Comparison of ENCODE assay signal across 16 cellular contexts in genomic region chr11:69368119-69368880, GRCh38.
DNase-seq lines count a peak whose midpoint lies in the region; ATAC-seq and TF ChIP-seq lines count a peak whose summit lies in the region.
"Had no signal": no experiment of that assay in that cellular context is flagged by ENCODE, and none has a peak within 500 bp of the region (broad histone marks: within the 10 kb centered on the region; RNA-seq: fewer than 3 reads in every experiment).

No MANE protein-coding gene starts in this region.

- H3K27me3 Mint-ChIP-seq in MCF 10A (ENCODE audit: insufficient read depth, unreplicated experiment) (no peaks in the 10 kb centered on the region), type B pancreatic cell (no peaks in the 10 kb centered on the region)

- no peaks in the 10 kb centered on the region for H3K4me1 ChIP-seq in breast epithelium
- H3K4me1 ChIP-seq in SJSA1 (replicated peaks): peaks cover 37% of the 10 kb centered on the region

- H3K4me1 Mint-ChIP-seq in MCF 10A (ENCODE audit: insufficient read depth, unreplicated experiment) (peaks cover 16% of the 10 kb centered on the region), type B pancreatic cell (ENCODE audit: unreplicated experiment) (no peaks in the 10 kb centered on the region)
- H3K4me1 Mint-ChIP-seq: mesothelial cell of epicardium had no signal

- TF ChIP-seq CTCF in MCF 10A (IDR thresholded peaks at IDR 0.05; ENCODE audit: unreplicated experiment) (no peak), breast epithelium (IDR thresholded peaks at IDR 0.05) (no peak), type B pancreatic cell (conservative IDR thresholded peaks at IDR 0.05) (no peak)

- peaks cover 15% of the 10 kb centered on the region for H3K9me3 Mint-ChIP-seq in MCF 10A (ENCODE audit: unreplicated experiment)
- no peaks in the 10 kb centered on the region for H3K9me3 Mint-ChIP-seq in type B pancreatic cell

- intact Hi-C loops in MCF 10A (cut with micrococcal nuclease): no loop called here
- intact Hi-C loops in breast epithelium (cut with DNase I; ENCODE audit: low total_unique reads): no loop called here

- no peak overlapping the region for H3K4me3 Mint-ChIP-seq in MCF 10A (ENCODE audit: unreplicated experiment)
- no peak overlapping the region for H3K4me3 Mint-ChIP-seq in type B pancreatic cell
- H3K4me3 Mint-ChIP-seq: mesothelial cell of epicardium had no signal

- H3K27ac ChIP-seq in breast epithelium (no peak overlapping the region), SJSA1 (no peak overlapping the region)
- H3K27ac ChIP-seq: hepatocyte, upper lobe of left lung had no signal

- no peak for TF ChIP-seq POLR2A in breast epithelium (IDR thresholded peaks at IDR 0.05)

- POLR2A ChIA-PET in MCF 10A (lab: Yijun Ruan, JAX): interaction anchor here (0.6 kb wide), 1 partner anchor 71 kb away, joined by 3 read pairs; no protein-coding TSS in a partner anchor

- H3K27me3 ChIP-seq in breast epithelium: no peaks in the 10 kb centered on the region
- H3K27me3 ChIP-seq in SJSA1 (replicated peaks): no peaks in the 10 kb centered on the region
- H3K27me3 ChIP-seq: hepatocyte, upper lobe of left lung had no signal

- H3K9me3 ChIP-seq in breast epithelium: peaks cover 0 to 5% of the 10 kb centered on the region in 2 donors
- no peaks in the 10 kb centered on the region for H3K9me3 ChIP-seq in SJSA1 (replicated peaks)

- no peaks in the 10 kb centered on the region for H3K36me3 Mint-ChIP-seq in MCF 10A (ENCODE audit: insufficient read depth, unreplicated experiment)
- no peaks in the 10 kb centered on the region for H3K36me3 Mint-ChIP-seq in type B pancreatic cell

- CTCF ChIA-PET in MCF 10A (lab: Yijun Ruan, JAX): no interaction called here

- H3K27ac Mint-ChIP-seq in MCF 10A (ENCODE audit: low read depth, unreplicated experiment): peak overlapping the region; percentile 23
- H3K27ac Mint-ChIP-seq in type B pancreatic cell: peak overlapping the region; percentile 46
- H3K27ac Mint-ChIP-seq: mesothelial cell of epicardium had no signal

- H3K36me3 ChIP-seq in breast epithelium (no peaks in the 10 kb centered on the region), SJSA1 (no peaks in the 10 kb centered on the region)
- H3K36me3 ChIP-seq: upper lobe of left lung had no signal

- no peak overlapping the region for H3K4me3 ChIP-seq in breast epithelium
- no peak overlapping the region for H3K4me3 ChIP-seq in SJSA1
- H3K4me3 ChIP-seq: hepatocyte, upper lobe of left lung had no signal

- no peak for ATAC-seq in HG02870 (IDR thresholded peaks at IDR 0.05; ENCODE audit: unreplicated experiment)

- DNase-seq in MCF 10A (ENCODE audit: unreplicated experiment) (peak; percentile 22), breast epithelium (ENCODE audit: low spot score in 2 of 2) (no peak), SJSA1 (ENCODE audit: low read depth in 1 of 2, low spot score in 2 of 2) (peak; percentile 67 to 72), kidney tubule cell (ENCODE audit: low spot score) (peak; percentile 18), type B pancreatic cell (ENCODE audit: extremely low spot score, unreplicated experiment) (peak; percentile 58), RKO (ENCODE audit: low spot score) (no peak)
- DNase-seq: amygdala; islet precursor cell; NCI-H146; NCI-H82; stimulated activated CD4-positive, alpha-beta T cell treated with anti-CD3 and anti-CD28 coated beads, Interleukin-15, amount 100 ng/mL, for 24 hours; stimulated activated naive CD4-positive, alpha-beta T cell treated with Interleukin-2 at 50 U/mL for 16 hours had no signal

- BruUV-seq in MCF 10A (replicated peaks; lab: Mats Ljungman, UMichigan): no TSS peak

Comparison
In these comparisons a context has a peak if more than half of its experiments do, and no peak if none do; other contexts are left out.
1. DNase-seq: peak in MCF 10A (single experiment), SJSA1 (2 of 2), kidney tubule cell (single experiment) and type B pancreatic cell (single experiment); none in breast epithelium (0 of 2) and RKO (single experiment).